9 cellular contexts compared by ENCODE assay signal in the genomic region with DNA sequence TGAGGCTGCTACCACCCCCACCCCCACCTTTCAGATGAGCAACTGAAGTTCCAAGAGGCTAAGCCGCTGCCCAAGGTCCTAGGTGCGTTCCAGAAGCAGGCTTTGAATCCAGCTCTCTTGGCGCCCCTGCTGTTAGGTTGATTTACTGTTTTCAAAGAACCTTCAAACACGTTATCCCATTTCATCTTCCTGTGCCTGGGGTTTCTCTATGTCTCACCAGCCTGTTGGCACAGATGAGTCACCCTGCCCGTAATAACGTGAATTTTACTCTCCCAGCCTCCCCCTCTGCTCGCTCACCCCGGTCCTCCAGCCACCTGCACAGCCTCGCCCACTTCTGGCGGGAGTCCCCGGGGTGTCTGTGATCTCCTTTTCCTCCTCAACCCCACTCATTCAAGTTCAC. TPM values are rescaled to one million over a fixed set of nuclear protein-coding genes. Genes with fewer than 3 reads are reported as not detected.
A peak's percentile ranks its signal among the peaks of the same experiment; 100 is the strongest.
DNase-seq lines count a peak whose midpoint lies in the region; ATAC-seq, FAIRE-seq and TF ChIP-seq lines count a peak whose summit lies in the region.
"Had no signal": no experiment of that assay in that cellular context is flagged by ENCODE, and none has a peak within 500 bp of the region (broad histone marks: within the 10 kb centered on the region; RNA-seq: fewer than 3 reads in every experiment).

No MANE protein-coding gene starts in this region.

- no peaks in the 10 kb centered on the region for H3K9me3 ChIP-seq in SK-N-SH
- H3K9me3 ChIP-seq in K562 (replicated peaks; ENCODE audit: control insufficient read depth, insufficient read depth, low read depth, low read length), result no peaks in the 10 kb centered on the region

- H3K36me3 ChIP-seq in SK-N-SH (replicated peaks in 1 of 2; ENCODE audit: control insufficient read depth in 1 of 2, insufficient read depth in 2 of 2, low read length in 1 of 2), result no peaks in the 10 kb centered on the region
- no peaks in the 10 kb centered on the region for H3K36me3 ChIP-seq in K562 (ENCODE audit: control insufficient read depth, insufficient read depth, low read length)

- H3K79me2 ChIP-seq in SK-N-SH (ENCODE audit: insufficient read depth) (no peaks in the 10 kb centered on the region), K562 (ENCODE audit: control insufficient read depth, insufficient read depth, low read length) (no peaks in the 10 kb centered on the region)
- H3K79me2 ChIP-seq: parathyroid adenoma had no signal

- H3K9ac ChIP-seq in SK-N-SH (no peak overlapping the region), K562 (ENCODE audit: insufficient read depth in 1 of 2, low read depth in 2 of 2, low read length in 2 of 2) (no peak overlapping the region)
- H3K9ac ChIP-seq: parathyroid adenoma had no signal

- no peaks in the 10 kb centered on the region for H3K9me1 ChIP-seq in K562 (ENCODE audit: control insufficient read depth, insufficient read depth, low read length)

- POLR2A ChIA-PET in SK-N-SH (lab: Yijun Ruan, JAX) (no interaction called here), K562 (lab: Yijun Ruan, JAX) (interaction anchor here (0.7 to 0.8 kb wide), 3 partner anchors 12 to 678 kb away, joined by 3 read pairs; no protein-coding TSS in a partner anchor)

- H3K4me2 ChIP-seq in SK-N-SH, result 0 out of 2 replicates have a peak overlapping the region, but pooled peaks have one; percentile 0
- no peak overlapping the region for H3K4me2 ChIP-seq in K562 (ENCODE audit: insufficient read depth, low read length)

- peak; percentile 60 for ATAC-seq in K562

- H3K4me3 ChIP-seq in SK-N-SH (ENCODE audit: low read depth in 2 of 2, low read length in 1 of 2), result no peak overlapping the region
- H3K4me3 ChIP-seq in K562, result no peak overlapping the region

- H3F3A ChIP-seq in SK-N-SH (replicated peaks; ENCODE audit: insufficient read depth), result peaks cover 5% of the 10 kb centered on the region

- no peaks in the 10 kb centered on the region for H3K27me3 ChIP-seq in SK-N-SH (ENCODE audit: insufficient read depth)
- H3K27me3 ChIP-seq in K562 (ENCODE audit: control insufficient read depth in 2 of 2, insufficient read depth in 2 of 2, low read length in 2 of 2), result peaks cover 58 to 74% of the 10 kb centered on the region in 2 experiments

- no peak for TF ChIP-seq RAD21 in SK-N-SH (IDR thresholded peaks at IDR 0.05; ENCODE audit: low read length)
- TF ChIP-seq RAD21 in K562 (CRISPR knock-in tag; conservative IDR thresholded peaks at IDR 0.05 in 1 of 2, IDR thresholded peaks at IDR 0.05 in 1 of 2), result peak in 1 of 2 experiments; percentile 17; a peak in 1 of 4 replicates

- BruUV-seq in K562 (replicated peaks; lab: Mats Ljungman, UMichigan), result no TSS peak

- TF ChIP-seq POLR2A in H54 (IDR thresholded peaks at IDR 0.05; ENCODE audit: low read depth, low read length) (no peak), K562 (conservative IDR thresholded peaks at IDR 0.05) (no peak), erythroblast (IDR thresholded peaks at IDR 0.05; ENCODE audit: low read length) (no peak)

- H3K9me2 ChIP-seq in SK-N-SH, result no peaks in the 10 kb centered on the region

- peak; percentile 87 for FAIRE-seq in H54 (lab: Jason Lieb, UNC)
- no peak for FAIRE-seq in K562 (lab: Jason Lieb, UNC)

- intact Hi-C loops in K562 (cut with micrococcal nuclease), result no loop called here

- DNase-seq in H54 (ENCODE audit: insufficient read length, low spot score) (peak; percentile 80), SK-N-SH (no peak), K562 (ENCODE audit: extremely low read depth in 1 of 4, low spot score in 3 of 4) (no peak), NCI-H1930 (lab: John Stamatoyannopoulos, UW) (no peak), DMS79 treated with DMSO at 0.1 percent for 48 hours (lab: John Stamatoyannopoulos, UW) (no peak), AML-193 (lab: John Stamatoyannopoulos, UW) (no peak), erythroblast (lab: John Stamatoyannopoulos, UW) (no peak)
- peak; percentile 39 to 69 (median 40) for DNase-seq in stimulated activated CD4-positive, alpha-beta T cell treated with anti-CD3 and anti-CD28 coated beads, TNF-alpha, amount 100 ng/mL, for 24 hours (ENCODE audit: low read depth in 3 of 3)

- H2AFZ ChIP-seq in SK-N-SH (ENCODE audit: low read depth) (no peak overlapping the region), K562 (ENCODE audit: low read depth, low read length) (no peak overlapping the region)
- H2AFZ ChIP-seq: parathyroid adenoma had no signal

- peak; percentile 26; the same call in 1 of the 2 replicates for TF ChIP-seq CTCF in SK-N-SH (IDR thresholded peaks at IDR 0.05)
- TF ChIP-seq CTCF in K562 (IDR thresholded peaks at IDR 0.05 in 2 of 3, conservative IDR thresholded peaks at IDR 0.05 in 1 of 3; ENCODE audit: insufficient read depth in 2 of 3, low read depth in 1 of 3, low read length in 3 of 3), result 0 out of 6 replicates have a peak, but pooled peaks of 1 of the 3 experiments have one; percentile 27

- in situ Hi-C loops in K562 (cut with MboI), result no loop called here

- CTCF ChIA-PET in SK-N-SH (lab: Yijun Ruan, JAX) (interaction anchor here (0.8 to 5.2 kb wide), 5 partner anchors 9 to 336 kb away, joined by 3 to 20 read pairs (median 5); no protein-coding TSS in a partner anchor), K562 (lab: Yijun Ruan, JAX; ENCODE audit: low intra/inter-chr PET ratio) (no interaction called here)

- no peak overlapping the region for H3K27ac ChIP-seq in SK-N-SH (ENCODE audit: low read depth in 2 of 2, low read length in 1 of 2)
- H3K27ac ChIP-seq in K562 (ENCODE audit: extremely low read depth, low read depth, low read length), result no peak overlapping the region; the same call in 2 of the 3 replicates
- H3K27ac ChIP-seq: parathyroid adenoma had no signal

- 39% methylated on average over 11 of the region's 11 CpGs for WGBS in SK-N-SH (ENCODE audit: low lambda C conversion rate)
- WGBS in K562 (ENCODE audit: insufficient coverage, low coverage, missing lambda C conversion rate), result 2% methylated on average over 11 of the region's 11 CpGs

- H4K20me1 ChIP-seq in SK-N-SH (ENCODE audit: insufficient read depth) (no peaks in the 10 kb centered on the region), K562 (replicated peaks; ENCODE audit: control insufficient read depth, insufficient read depth, low read length) (no peaks in the 10 kb centered on the region)

- TF ChIP-seq EP300 in SK-N-SH (IDR thresholded peaks at IDR 0.05; ENCODE audit: borderline replicate concordance in 1 of 2, low read depth in 1 of 2, low read length in 1 of 2) (peak in 1 of 2 experiments; percentile 46; a peak in 1 of 4 replicates), K562 (IDR thresholded peaks at IDR 0.05; ENCODE audit: low read length) (no peak)

- peaks cover 0 to 22% of the 10 kb centered on the region in 2 experiments; a peak in 2 of 4 replicates for H3K4me1 ChIP-seq in SK-N-SH (ENCODE audit: control insufficient read depth in 1 of 2, insufficient read depth in 2 of 2, low read depth in 1 of 2, low read length in 1 of 2)
- no peaks in the 10 kb centered on the region for H3K4me1 ChIP-seq in K562 (replicated peaks in 1 of 2; ENCODE audit: control insufficient read depth in 2 of 2, insufficient read depth in 2 of 2, low read length in 2 of 2)
- H3K4me1 ChIP-seq: parathyroid adenoma had no signal

TF ChIP-seq in SK-N-SH, 30 proteins besides CTCF, POLR2A, EP300 and RAD21 (continues in another document):
- TF ChIP-seq JUND (IDR thresholded peaks at IDR 0.05), result peak; percentile 72

TF ChIP-seq in K562, 482 proteins besides CTCF, POLR2A, EP300 and RAD21 (continues in another document):
- TF ChIP-seq CBFB (CRISPR knock-in tag; IDR thresholded peaks at IDR 0.05) (no peak), STAT6 (CRISPR knock-in tag; IDR thresholded peaks at IDR 0.05) (no peak)

RNA-seq across cellular contexts. Expression of gene TSEN2, which starts 13.1 kb away (rescaled TPM):
- polyA plus RNA-seq in SK-N-SH (2012; rRNA removed) (13.0 and 18.6 TPM in 2 replicates), K562 (2011; rRNA removed) (39.4 and 43.7 TPM in 2 replicates), K562 (2014; fragmentation: Illumina TruSeq; extraction: Trizol) (48.2 and 55.6 TPM in 2 replicates), K562 (2014; fragmentation: Nextera tagmentation; extraction: Ambion mirVana) (10 to 100 TPM; 39.3 to 76.3 TPM), K562 (2014; rRNA removed) (46.6 and 50.8 TPM in 2 replicates)
- 13.2 and 13.4 TPM in 2 replicates for polyA plus RNA-seq in SK-N-SH (2012; cell fraction: cytosol; rRNA removed)
- 27.3 and 45.4 TPM in 2 replicates for polyA plus RNA-seq in SK-N-SH (2012; cell fraction: nucleus; rRNA removed)
- 122 and 144 TPM in 2 replicates for total RNA-seq in K562 (2011; cell fraction: chromatin; rRNA removed; ENCODE audit: low replicate concordance)
- total RNA-seq in K562 (2011; cell fraction: nucleolus; rRNA removed), result 63.7 and 68.7 TPM in 2 replicates
- total RNA-seq in K562 (2011; cell fraction: nucleoplasm; rRNA removed), result 97.8 and 189 TPM in 2 replicates
- total RNA-seq in K562 (2014; rRNA removed) (38.5 and 40.4 TPM in 2 replicates), K562 (2014; rRNA removed; fragmentation: Illumina TruSeq; extraction: Trizol) (52.8 and 55.9 TPM in 2 replicates), K562 (2015; rRNA removed; fragmentation: Illumina TruSeq; extraction: Trizol) (53.0 and 55.2 TPM in 2 replicates), K562 (2021) (39.9 TPM in 2 replicates)
- 15.6 and 18.3 TPM in 2 replicates for polyA plus RNA-seq in K562 (2011; cell fraction: cytosol; rRNA removed)
- 53.0 and 76.1 TPM in 2 replicates for polyA plus RNA-seq in K562 (2011; cell fraction: nucleus; rRNA removed)
- 29.0 and 36.0 TPM in 2 replicates for polyA plus RNA-seq in K562 (2012)
- 63.4 and 74.4 TPM in 2 replicates for polyA minus RNA-seq in K562 (2011; rRNA and poly(A)+ RNA removed)
- 14.2 and 22.0 TPM in 2 replicates for polyA minus RNA-seq in K562 (2011; cell fraction: cytosol; rRNA and poly(A)+ RNA removed)
- 40.0 and 47.9 TPM in 2 replicates for polyA minus RNA-seq in K562 (2011; cell fraction: nucleus; rRNA and poly(A)+ RNA removed)

Comparison
In these comparisons a context has a peak if more than half of its experiments do, and no peak if none do; other contexts are left out.
1. DNase-seq: peak in H54 (single experiment) and stimulated activated CD4-positive, alpha-beta T cell treated with anti-CD3 and anti-CD28 coated beads, TNF-alpha, amount 100 ng/mL, for 24 hours (3 of 3); none in SK-N-SH (single experiment), K562 (0 of 4), NCI-H1930 (0 of 2), DMS79 treated with DMSO at 0.1 percent for 48 hours (single experiment), AML-193 (0 of 2) and erythroblast (0 of 2).